ENCODE assay signal across 25 cellular contexts in the genomic region with DNA sequence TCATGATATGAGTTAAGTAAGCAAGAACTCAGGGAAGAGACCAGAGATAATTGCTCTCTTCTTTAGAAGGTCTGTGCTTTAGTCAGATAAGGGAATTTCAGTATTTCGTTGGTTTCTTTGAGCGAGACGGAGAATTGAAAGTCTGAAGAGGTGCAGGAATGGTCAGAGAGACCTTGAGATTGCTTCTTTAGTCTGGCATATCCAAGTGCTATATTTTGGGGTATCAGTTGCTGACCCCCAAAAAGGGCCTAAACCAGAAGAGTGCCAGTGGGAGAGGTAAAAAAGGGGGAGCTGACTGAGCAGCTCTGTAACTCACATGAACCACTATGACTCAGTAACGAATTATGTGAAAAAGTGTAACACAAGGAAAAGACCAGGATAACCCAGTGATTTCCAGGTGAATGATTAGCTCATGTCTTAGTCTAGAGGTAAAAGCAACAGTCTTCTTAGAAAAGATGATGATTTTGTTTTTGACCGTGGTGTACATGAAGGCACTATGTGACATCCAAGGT.
"Had no signal": no experiment of that assay in that cellular context is flagged by ENCODE, and none has a peak within 500 bp of the region (broad histone marks: within the 10 kb centered on the region; RNA-seq: fewer than 3 reads in every experiment).

No MANE protein-coding gene starts in this region.

- H3K4me3 ChIP-seq: ascending aorta, breast epithelium, cardiac muscle cell, coronary artery, esophagus squamous epithelium, gastroesophageal sphincter had no signal

- H3K4me1 ChIP-seq: ascending aorta, breast epithelium, esophagus squamous epithelium, gastroesophageal sphincter had no signal

- H3K27me3 ChIP-seq: ascending aorta, breast epithelium, cardiac muscle cell, esophagus squamous epithelium, gastroesophageal sphincter had no signal

- H3K36me3 ChIP-seq: ascending aorta, breast epithelium, cardiac muscle cell, esophagus squamous epithelium, gastroesophageal sphincter, WERI-Rb-1 had no signal

- DNase-seq: activated B cell treated with CpG ODN at 0.5 μM for 24 hours; activated CD4-positive, alpha-beta memory T cell treated with anti-CD3 and anti-CD28 coated beads for 36 hours; activated CD4-positive, alpha-beta T cell treated with anti-CD3 and anti-CD28 coated beads, Interleukin-2, amount 10 ng/mL, durations not matched to agents 24 days and 14 days; activated CD8-positive, alpha-beta memory T cell treated with anti-CD3 and anti-CD28 coated beads, Interleukin-2, amount 10 ng/mL, durations not matched to agents 7 days and 5 days; activated CD8-positive, alpha-beta memory T cell treated with anti-CD3 and anti-CD28 coated beads, Interleukin-2, amount 50 U/mL, for 4 hours; activated CD8-positive, alpha-beta T cell treated with anti-CD3 and anti-CD28 coated beads, Interleukin-2, amount 10 ng/mL, durations not matched to agents 7 days and 5 days; activated effector memory CD4-positive, alpha-beta T cell treated with anti-CD3 and anti-CD28 coated beads, Interleukin-2, amount 50 U/mL, for 16 hours; activated naive CD4-positive, alpha-beta T cell treated with anti-CD3 and anti-CD28 coated beads for 36 hours; activated naive CD8-positive, alpha-beta T cell treated with anti-CD3 and anti-CD28 coated beads, Interleukin-2, amount 10 ng/mL, durations not matched to agents 7 days and 5 days; activated T-cell treated with anti-CD3 and anti-CD28 coated beads, Interleukin-2, amount 50 U/mL, for 1 hour; activated T-cell treated with anti-CD3 and anti-CD28 coated beads, Interleukin-2, amount 50 U/mL, for 48 hours; central memory CD4-positive, alpha-beta T cell; effector CD4-positive, alpha-beta T cell; effector memory CD8-positive, alpha-beta T cell; esophagus squamous epithelium; foreskin melanocyte; T-helper 1 cell; T-helper 17 cell; T1000; WERI-Rb-1 had no signal

- H3K9me3 ChIP-seq: ascending aorta, breast epithelium, esophagus squamous epithelium, gastroesophageal sphincter had no signal

- H3K27ac ChIP-seq: ascending aorta, breast epithelium, cardiac muscle cell, coronary artery, esophagus squamous epithelium, gastroesophageal sphincter, WERI-Rb-1 had no signal
